29 cellular contexts compared by ENCODE assay signal in genomic region chr6:142469220-142469619, GRCh38.
"Had no signal": no experiment of that assay in that cellular context is flagged by ENCODE, and none has a peak within 500 bp of the region (broad histone marks: within the 10 kb centered on the region; RNA-seq: fewer than 3 reads in every experiment).

No MANE protein-coding gene starts in this region.

- DNase-seq: activated B cell treated with CpG ODN at 0.5 μM for 24 hours; activated CD4-positive, alpha-beta T cell treated with anti-CD3 and anti-CD28 coated beads for 4 hours; activated CD4-positive, alpha-beta T cell treated with anti-CD3 and anti-CD28 coated beads, Interleukin-2, amount 50 U/mL, for 4 hours; activated CD8-positive, alpha-beta memory T cell treated with anti-CD3 and anti-CD28 coated beads, Interleukin-2, amount 50 U/mL, for 4 hours; activated effector memory CD4-positive, alpha-beta T cell treated with Interleukin-2 at 50 U/mL for 16 hours; activated naive CD4-positive, alpha-beta T cell treated with Interleukin-2 at 50 U/mL for 16 hours; activated T-cell treated with anti-CD3 and anti-CD28 coated beads, Interleukin-2, amount 50 U/mL, for 48 hours; esophagus squamous epithelium; islet precursor cell; left ventricle myocardium inferior; mesendoderm; natural killer cell; occipital lobe; psoas muscle; sigmoid colon; small intestine; stimulated activated CD4-positive, alpha-beta T cell treated with anti-CD3 and anti-CD28 coated beads, Interleukin-4, amount 100 ng/mL, for 4 hours; stimulated activated CD8-positive, alpha-beta memory T cell treated with anti-CD3 and anti-CD28 coated beads, Interleukin-4, amount 100 ng/mL, for 48 hours; stimulated activated naive B cell treated with anti-CD40 and anti-IgM and Interleukin-4, amounts not matched to agents 10 μg/mL and 1 μg/mL and 100 μg/mL, for 72 hours; T-helper 17 cell; T1000 had no signal

- H2AFZ ChIP-seq: neural progenitor cell, parathyroid adenoma had no signal

- H3K79me2 ChIP-seq: parathyroid adenoma had no signal

- H3K4me2 ChIP-seq: neural progenitor cell had no signal

- H3K27ac Mint-ChIP-seq: activated B cell treated with CpG ODN at 0.5 μM for 24 hours; dendritic cell treated with granulocyte-macrophage colony-stimulating factor and Interleukin-4, amounts not matched to agents 40 ng/mL and 50 ng/mL, for 4 days; natural killer cell; neural progenitor cell; stimulated activated naive B cell treated with anti-CD40 and anti-IgM and Interleukin-4, amounts not matched to agents 10 μg/mL and 1 μg/mL and 100 μg/mL, for 72 hours; T-helper 17 cell had no signal

- H3K27me3 ChIP-seq: breast epithelium, neural progenitor cell, sigmoid colon had no signal

- H3K36me3 Mint-ChIP-seq: natural killer cell; neural progenitor cell; stimulated activated naive B cell treated with anti-CD40 and anti-IgM and Interleukin-4, amounts not matched to agents 10 μg/mL and 1 μg/mL and 100 μg/mL, for 72 hours had no signal

- ATAC-seq: psoas muscle; SK-N-SH treated with all-trans-retinoic acid at 6 μM for 48 hours; stimulated activated naive B cell treated with anti-CD40 and anti-IgM and Interleukin-4, amounts not matched to agents 10 μg/mL and 1 μg/mL and 100 μg/mL, for 72 hours; T-helper 17 cell had no signal

- H3K4me3 Mint-ChIP-seq: activated B cell treated with CpG ODN at 0.5 μM for 24 hours; central memory CD8-positive, alpha-beta T cell; dendritic cell treated with granulocyte-macrophage colony-stimulating factor and Interleukin-4, amounts not matched to agents 40 ng/mL and 50 ng/mL, for 4 days; natural killer cell; neural progenitor cell; stimulated activated naive B cell treated with anti-CD40 and anti-IgM and Interleukin-4, amounts not matched to agents 10 μg/mL and 1 μg/mL and 100 μg/mL, for 72 hours; T-helper 17 cell had no signal

- H3K9me3 ChIP-seq: esophagus squamous epithelium, psoas muscle, sigmoid colon had no signal

- H3K27me3 Mint-ChIP-seq: activated B cell treated with CpG ODN at 0.5 μM for 24 hours; dendritic cell treated with granulocyte-macrophage colony-stimulating factor and Interleukin-4, amounts not matched to agents 40 ng/mL and 50 ng/mL, for 4 days had no signal

- H3K9me3 Mint-ChIP-seq: activated B cell treated with CpG ODN at 0.5 μM for 24 hours; central memory CD8-positive, alpha-beta T cell; dendritic cell treated with granulocyte-macrophage colony-stimulating factor and Interleukin-4, amounts not matched to agents 40 ng/mL and 50 ng/mL, for 4 days; natural killer cell; neural progenitor cell had no signal

- H3K4me1 Mint-ChIP-seq: activated B cell treated with CpG ODN at 0.5 μM for 24 hours; central memory CD8-positive, alpha-beta T cell; natural killer cell; neural progenitor cell; stimulated activated naive B cell treated with anti-CD40 and anti-IgM and Interleukin-4, amounts not matched to agents 10 μg/mL and 1 μg/mL and 100 μg/mL, for 72 hours had no signal

- H3K9ac ChIP-seq: neural progenitor cell, parathyroid adenoma had no signal

- H3K27ac ChIP-seq: breast epithelium, epithelial cell of prostate, esophagus squamous epithelium, left ventricle myocardium inferior, neural progenitor cell, parathyroid adenoma, psoas muscle, sigmoid colon, tibial nerve had no signal

- H3K4me1 ChIP-seq: breast epithelium, left ventricle myocardium inferior, neural progenitor cell, parathyroid adenoma, psoas muscle, sigmoid colon, tibial nerve had no signal
